Comparison of ENCODE assay signal across 14 cellular contexts in genomic region chr7:23107781-23108180, GRCh38. TPM values are rescaled to one million over a fixed set of nuclear protein-coding genes. Genes with fewer than 3 reads are reported as not detected.
DNase-seq lines count a peak whose midpoint lies in the region; ATAC-seq lines count a peak whose summit lies in the region.
"Had no signal": no experiment of that assay in that cellular context is flagged by ENCODE, and none has a peak within 500 bp of the region (broad histone marks: within the 10 kb centered on the region; RNA-seq: fewer than 3 reads in every experiment).

No MANE protein-coding gene starts in this region.

- peak; percentile 40 for ATAC-seq in left ventricle myocardium superior
- no peak for ATAC-seq in HG03342 (IDR thresholded peaks at IDR 0.05; ENCODE audit: unreplicated experiment)
- no peak for ATAC-seq in HG02571 (IDR thresholded peaks at IDR 0.05; ENCODE audit: unreplicated experiment)

- H3K9ac ChIP-seq in adipocyte (ENCODE audit: low read length): peak overlapping the region; percentile 98

- H3K4me3 Mint-ChIP-seq in T-helper 2 cell treated with Interferon-gamma antibody and Interleukin-4, amounts not matched to agents 5 μg/mL and 100 μg/mL, for 36 hours: peak overlapping the region; percentile 98

- H3K9me3 Mint-ChIP-seq in T-helper 2 cell treated with Interferon-gamma antibody and Interleukin-4, amounts not matched to agents 5 μg/mL and 100 μg/mL, for 36 hours: no peaks in the 10 kb centered on the region
- H3K9me3 Mint-ChIP-seq: activated CD4-positive, alpha-beta T cell treated with anti-CD3 and anti-CD28 coated beads, Interleukin-2, amount 10 ng/mL, durations not matched to agents 7 days and 5 days had no signal

- peaks cover 20% of the 10 kb centered on the region for H3K4me1 Mint-ChIP-seq in T-helper 2 cell treated with Interferon-gamma antibody and Interleukin-4, amounts not matched to agents 5 μg/mL and 100 μg/mL, for 36 hours (ENCODE audit: low read depth)

- no peak for DNase-seq in T-helper 2 cell treated with Interferon-gamma antibody and Interleukin-4, amounts not matched to agents 5 μg/mL and 100 μg/mL, for 36 hours (ENCODE audit: low spot score)
- DNase-seq in T-helper 2 cell (no peak), adipocyte (ENCODE audit: low read depth) (no peak), left ventricle myocardium superior (no peak), skeletal muscle cell (ENCODE audit: low read depth) (no peak), GDM1 (lab: John Stamatoyannopoulos, UW) (no peak)
- DNase-seq: 8988T; activated CD4-positive, alpha-beta T cell treated with anti-CD3 and anti-CD28 coated beads, Interleukin-2, amount 10 ng/mL, durations not matched to agents 7 days and 5 days; islet precursor cell; NCI-H1092 treated with DMSO at 0.1 percent for 48 hours; stimulated activated CD4-positive, alpha-beta T cell treated with anti-CD3 and anti-CD28 coated beads, Interleukin-2, amount 100 ng/mL, for 24 hours; tibial artery had no signal

- peak overlapping the region; percentile 99 for H3K4me3 ChIP-seq in adipocyte (ENCODE audit: low read length)
- peak overlapping the region; percentile 73 for H3K4me3 ChIP-seq in skeletal muscle cell (ENCODE audit: low read depth, low read length)

- H3K27me3 ChIP-seq in adipocyte (replicated peaks; ENCODE audit: control insufficient read depth, insufficient read depth, low read length): no peaks in the 10 kb centered on the region
- H3K27me3 ChIP-seq: tibial artery had no signal

- peaks cover 32% of the 10 kb centered on the region for H3K4me1 ChIP-seq in adipocyte (ENCODE audit: control insufficient read depth, insufficient read depth, low read length)

- H3K9me3 ChIP-seq in adipocyte (ENCODE audit: control insufficient read depth, low read length): no peaks in the 10 kb centered on the region
- H3K9me3 ChIP-seq: tibial artery had no signal

- H3K36me3 Mint-ChIP-seq in T-helper 2 cell treated with Interferon-gamma antibody and Interleukin-4, amounts not matched to agents 5 μg/mL and 100 μg/mL, for 36 hours (ENCODE audit: low read depth): peaks cover 5% of the 10 kb centered on the region

- intact Hi-C loops in left ventricle myocardium superior (cut with micrococcal nuclease): loop anchor here (10.0 kb wide), 1 partner anchor 77 kb away; the partner anchor contains the start of gene NUP42

- H3K36me3 ChIP-seq in adipocyte (ENCODE audit: control insufficient read depth, insufficient read depth, low read length, severe bottlenecking): no peaks in the 10 kb centered on the region
- H3K36me3 ChIP-seq: tibial artery had no signal

- H3K27me3 Mint-ChIP-seq in T-helper 2 cell treated with Interferon-gamma antibody and Interleukin-4, amounts not matched to agents 5 μg/mL and 100 μg/mL, for 36 hours (ENCODE audit: low read depth): no peaks in the 10 kb centered on the region
- H3K27me3 Mint-ChIP-seq: activated CD4-positive, alpha-beta T cell treated with anti-CD3 and anti-CD28 coated beads, Interleukin-2, amount 10 ng/mL, durations not matched to agents 7 days and 5 days had no signal

- no peak overlapping the region for H3K27ac Mint-ChIP-seq in T-helper 2 cell treated with Interferon-gamma antibody and Interleukin-4, amounts not matched to agents 5 μg/mL and 100 μg/mL, for 36 hours

RNA-seq across cellular contexts. Expression of gene KLHL7, which starts 2.2 kb away (rescaled TPM):
- total RNA-seq in left ventricle myocardium superior: 195 TPM
